20 cellular contexts compared by ENCODE assay signal in genomic region chr16:56321159-56321558, GRCh38.
DNase-seq lines count a peak whose midpoint lies in the region; TF ChIP-seq lines count a peak whose summit lies in the region.
"Had no signal": no experiment of that assay in that cellular context is flagged by ENCODE, and none has a peak within 500 bp of the region (broad histone marks: within the 10 kb centered on the region; RNA-seq: fewer than 3 reads in every experiment).

No MANE protein-coding gene starts in this region.

- no peaks in the 10 kb centered on the region for H4K20me1 ChIP-seq in BLaER1

- H2BK120ac ChIP-seq in neuronal stem cell (ENCODE audit: low read depth, low read length): no peak overlapping the region

- H2BK15ac ChIP-seq in neuronal stem cell (ENCODE audit: low read length): no peak overlapping the region

- no peak overlapping the region for H3K14ac ChIP-seq in neuronal stem cell (ENCODE audit: low read length)

- H3K36me3 Mint-ChIP-seq in brain (peaks cover 17% of the 10 kb centered on the region), Caco-2 (ENCODE audit: insufficient read depth, unreplicated experiment) (no peaks in the 10 kb centered on the region)
- H3K36me3 Mint-ChIP-seq: IgD-negative memory B cell had no signal

- no peaks in the 10 kb centered on the region for H3K79me1 ChIP-seq in neuronal stem cell (ENCODE audit: low read depth, low read length)

- POLR2A ChIA-PET in Caco-2 (lab: Charles Lee): no interaction called here

- no peak overlapping the region for H3K18ac ChIP-seq in neuronal stem cell (ENCODE audit: low read length)

- H3K23ac ChIP-seq in neuronal stem cell (ENCODE audit: low read depth, low read length, poor library complexity): no peak overlapping the region

- H3K4me1 ChIP-seq in BLaER1 (peaks cover 36% of the 10 kb centered on the region), neuronal stem cell (ENCODE audit: control insufficient read depth in 2 of 2, insufficient read depth in 1 of 2, low read depth in 1 of 2, low read length in 2 of 2) (peaks cover 2 to 7% of the 10 kb centered on the region in 2 donors), Caco-2 (no peaks in the 10 kb centered on the region)

- H3K27ac ChIP-seq in BLaER1 (no peak overlapping the region), neuronal stem cell (replicated peaks; ENCODE audit: low read length) (no peak overlapping the region)
- H3K27ac ChIP-seq: C4-2B had no signal

- H3K4me2 ChIP-seq in BLaER1 (peak overlapping the region; percentile 83), neuronal stem cell (ENCODE audit: insufficient read depth, low read length, poor library complexity, severe bottlenecking) (no peak overlapping the region)
- H3K4me2 ChIP-seq: SK-N-SH had no signal

- BruUV-seq in Caco-2 (replicated peaks; lab: Mats Ljungman, UMichigan): no TSS peak

- H3K27ac Mint-ChIP-seq in brain (peak overlapping the region in 3 of 5 experiments; percentile 12 to 74 (median 63)), Caco-2 (ENCODE audit: unreplicated experiment) (no peak overlapping the region)

- H3K4me1 Mint-ChIP-seq in brain (peaks cover 41% of the 10 kb centered on the region), Caco-2 (ENCODE audit: low read depth, unreplicated experiment) (no peaks in the 10 kb centered on the region)

- H3K27me3 ChIP-seq in BLaER1: no peaks in the 10 kb centered on the region
- H3K27me3 ChIP-seq in neuronal stem cell (ENCODE audit: control insufficient read depth in 3 of 3, insufficient read depth in 3 of 3, low read depth in 1 of 3, low read length in 3 of 3): peaks cover 0 to 31% (median 3%) of the 10 kb centered on the region in 3 experiments
- H3K27me3 ChIP-seq in Caco-2 (replicated peaks; ENCODE audit: control insufficient read depth, insufficient read depth, low read length): no peaks in the 10 kb centered on the region
- H3K27me3 ChIP-seq: MG63 had no signal

- H2BK12ac ChIP-seq in neuronal stem cell (ENCODE audit: low read length): no peak overlapping the region

- WGBS in neuronal stem cell (ENCODE audit: extremely low coverage in 2 of 2, insufficient read length in 2 of 2, insufficient replicate concordance in 1 of 2), 2 donors: no CpG with 5 or more reads among the region's 3 CpGs

- H3K9me3 Mint-ChIP-seq in brain (peaks cover 0 to 5% (median 0%) of the 10 kb centered on the region in 5 experiments), Caco-2 (ENCODE audit: unreplicated experiment) (no peaks in the 10 kb centered on the region)
- H3K9me3 Mint-ChIP-seq: IgD-negative memory B cell had no signal

- no peak overlapping the region for H3K4me3 Mint-ChIP-seq in brain
- H3K4me3 Mint-ChIP-seq in Caco-2 (ENCODE audit: unreplicated experiment): no peak overlapping the region
- H3K4me3 Mint-ChIP-seq: IgD-negative memory B cell had no signal

- no peak overlapping the region for H4K8ac ChIP-seq in neuronal stem cell (ENCODE audit: low read depth, low read length)

- H3K9me3 ChIP-seq in BLaER1 (no peaks in the 10 kb centered on the region), neuronal stem cell (replicated peaks in 1 of 2; ENCODE audit: control insufficient read depth in 2 of 2, insufficient read depth in 1 of 2, low read depth in 1 of 2, low read length in 2 of 2) (no peaks in the 10 kb centered on the region), Caco-2 (no peaks in the 10 kb centered on the region)
- H3K9me3 ChIP-seq: MG63, SK-N-SH had no signal

- no peak overlapping the region for H2AK5ac ChIP-seq in neuronal stem cell (ENCODE audit: low read depth, low read length)

- TF ChIP-seq CTCF in brain (conservative IDR thresholded peaks at IDR 0.05): no peak
- no peak for TF ChIP-seq CTCF in Caco-2 (IDR thresholded peaks at IDR 0.05; ENCODE audit: insufficient read depth in 1 of 2, low read depth in 1 of 2, low read length in 1 of 2, severe bottlenecking in 1 of 2, unreplicated experiment in 1 of 2)

- H3K27me3 Mint-ChIP-seq in brain: no peaks in the 10 kb centered on the region
- peaks cover 4% of the 10 kb centered on the region for H3K27me3 Mint-ChIP-seq in Caco-2 (ENCODE audit: insufficient read depth, unreplicated experiment)
- H3K27me3 Mint-ChIP-seq: IgD-negative memory B cell had no signal

- H2BK5ac ChIP-seq in neuronal stem cell (ENCODE audit: low read length): peak overlapping the region; percentile 27

- peak; percentile 40 for DNase-seq in Daoy (ENCODE audit: low read depth)
- no peak for DNase-seq in neuronal stem cell (ENCODE audit: low spot score)
- no peak for DNase-seq in Caco-2
- no peak for DNase-seq in stimulated activated CD4-positive, alpha-beta T cell treated with anti-CD3 and anti-CD28 coated beads, Interleukin-12 subunit alpha, Interleukin-12 subunit beta, amount 100 ng/mL, for 4 hours
- no peak for DNase-seq in DMS153 treated with DMSO at 0.1 percent for 48 hours (lab: John Stamatoyannopoulos, UW; ENCODE audit: unreplicated experiment)
- DNase-seq: DND-41, GDM1, HCEC 1CT, Karpas-422, MG63, NCI-H1105, NCI-H1694 treated with DMSO at 0.1 percent for 48 hours, NCI-H748 treated with DMSO at 0.1 percent for 48 hours, OCI-M1, SHP77 treated with DMSO at 0.1 percent for 48 hours, SK-N-SH had no signal

- intact Hi-C loops in Caco-2 (cut with micrococcal nuclease; ENCODE audit: unreplicated experiment): no loop called here

- no peak overlapping the region for H2AFZ ChIP-seq in neuronal stem cell (ENCODE audit: low read length)

- no peak overlapping the region for H4K91ac ChIP-seq in neuronal stem cell (ENCODE audit: low read depth, low read length, poor library complexity)

- H3K4ac ChIP-seq in neuronal stem cell (ENCODE audit: low read length): no peak overlapping the region

- H3K9ac ChIP-seq in BLaER1 (no peak overlapping the region), neuronal stem cell (ENCODE audit: low read depth, low read length, poor library complexity) (no peak overlapping the region)
- H3K9ac ChIP-seq: SK-N-SH had no signal

- H3K36me3 ChIP-seq in BLaER1 (no peaks in the 10 kb centered on the region), neuronal stem cell (replicated peaks in 1 of 2; ENCODE audit: control insufficient read depth in 2 of 2, insufficient read depth in 2 of 2, low read length in 2 of 2) (no peaks in the 10 kb centered on the region), Caco-2 (ENCODE audit: control insufficient read depth, insufficient read depth, low read length) (no peaks in the 10 kb centered on the region)
- H3K36me3 ChIP-seq: MG63 had no signal

- H3K4me3 ChIP-seq in BLaER1 (no peak overlapping the region), neuronal stem cell (ENCODE audit: low read length in 2 of 2) (no peak overlapping the region), Caco-2 (ENCODE audit: low read depth, low read length) (no peak overlapping the region)
- H3K4me3 ChIP-seq: MG63 had no signal

- CTCF ChIA-PET in Caco-2 (lab: Charles Lee): no interaction called here
